Comparison of ENCODE assay signal across 1 cellular context in genomic region chr2:223050900-223051299, GRCh38.
TF ChIP-seq lines count a peak whose summit lies in the region.

No MANE protein-coding gene starts in this region.

TF ChIP-seq in GM23338, 12 proteins besides CTCF, POLR2A, EP300 and RAD21 (continued from another document):
- TF ChIP-seq ZNF462 (CRISPR knock-in tag; IDR thresholded peaks at IDR 0.05), result no peak
- no peak for TF ChIP-seq REST (IDR thresholded peaks at IDR 0.05; ENCODE audit: unreplicated experiment)
